In genomic region chr19:11556634-11557420, GRCh38 we compare ENCODE assay signal across 11 cellular contexts. TPM values are rescaled to one million over a fixed set of nuclear protein-coding genes. Genes with fewer than 3 reads are reported as not detected.
A peak's percentile ranks its signal among the peaks of the same experiment; 100 is the strongest.
DNase-seq lines count a peak whose midpoint lies in the region; ATAC-seq and TF ChIP-seq lines count a peak whose summit lies in the region.
"Had no signal": no experiment of that assay in that cellular context is flagged by ENCODE, and none has a peak within 500 bp of the region (broad histone marks: within the 10 kb centered on the region; RNA-seq: fewer than 3 reads in every experiment).

No MANE protein-coding gene starts in this region.

- POLR2A ChIA-PET in activated B cell treated with CpG ODN at 0.5 μM for 24 hours (lab: Charles Lee) = interaction anchor here (0.6 to 4.1 kb wide), 6 partner anchors 12 to 720 kb away, joined by 3 to 81 read pairs (median 4); no protein-coding TSS in a partner anchor

- H3K27ac Mint-ChIP-seq in activated B cell treated with CpG ODN at 0.5 μM for 24 hours = peak overlapping the region; percentile 51
- H3K27ac Mint-ChIP-seq in naive B cell = peak overlapping the region in 3 of 6 donors; percentile 54 to 91 (median 89)

- H4K20me1 ChIP-seq in DND-41 (ENCODE audit: insufficient read depth, low read length) = peaks cover 36% of the 10 kb centered on the region

- CTCF ChIA-PET in activated B cell treated with CpG ODN at 0.5 μM for 24 hours (lab: Charles Lee) = interaction anchor here (4.1 kb wide), 1 partner anchor 28 kb away, joined by 70 read pairs; no protein-coding TSS in a partner anchor

- H3K27ac ChIP-seq in DND-41 (ENCODE audit: low read length) = no peak overlapping the region
- H3K27ac ChIP-seq: brain microvascular endothelial cell had no signal

- peaks cover 38% of the 10 kb centered on the region for H3K36me3 ChIP-seq in DND-41 (ENCODE audit: insufficient read depth, low read length)

- H3K4me3 Mint-ChIP-seq in activated B cell treated with CpG ODN at 0.5 μM for 24 hours (peak overlapping the region; percentile 11), naive B cell (peak overlapping the region in 7 of 8 donors; percentile 4 to 99 (median 90))

- H2AFZ ChIP-seq in DND-41 (ENCODE audit: low read depth, low read length) = no peak overlapping the region

- intact Hi-C loops in activated B cell treated with CpG ODN at 0.5 μM for 24 hours (cut with micrococcal nuclease) = no loop called here

- no peaks in the 10 kb centered on the region for H3K27me3 ChIP-seq in DND-41 (ENCODE audit: insufficient read depth, low read length, poor library complexity)
- H3K27me3 ChIP-seq: brain microvascular endothelial cell had no signal

- H3K4me1 ChIP-seq in DND-41 (ENCODE audit: insufficient read depth, low read length) = peaks cover 31% of the 10 kb centered on the region

- peaks cover 41% of the 10 kb centered on the region for H3K36me3 Mint-ChIP-seq in activated B cell treated with CpG ODN at 0.5 μM for 24 hours (ENCODE audit: low read depth)
- no peaks in the 10 kb centered on the region for H3K36me3 Mint-ChIP-seq in naive B cell

- H3K4me1 Mint-ChIP-seq in activated B cell treated with CpG ODN at 0.5 μM for 24 hours = peaks cover 71% of the 10 kb centered on the region
- H3K4me1 Mint-ChIP-seq in naive B cell = peaks cover 53 to 72% (median 62%) of the 10 kb centered on the region in 3 donors

- H3K4me3 ChIP-seq in DND-41 (ENCODE audit: low read depth in 1 of 2, low read length in 2 of 2) = peak overlapping the region in 1 of 2 experiments; percentile 29; a peak in 1 of 4 replicates

- no peak for TF ChIP-seq CTCF in DND-41 (IDR thresholded peaks at IDR 0.05; ENCODE audit: borderline replicate concordance, extremely low read depth, low read length, poor library complexity, severe bottlenecking)
- no peak for TF ChIP-seq CTCF in activated B cell treated with CpG ODN at 0.5 μM for 24 hours (IDR thresholded peaks at IDR 0.05)

- H3K4me2 ChIP-seq in DND-41 (ENCODE audit: insufficient read depth, low read length) = peak overlapping the region; percentile 85

- H3K9ac ChIP-seq in DND-41 (ENCODE audit: low read depth, low read length) = no peak overlapping the region

- H3K9me3 Mint-ChIP-seq in activated B cell treated with CpG ODN at 0.5 μM for 24 hours = no peaks in the 10 kb centered on the region
- H3K9me3 Mint-ChIP-seq in naive B cell = no peaks in the 10 kb centered on the region

- DNase-seq in DND-41 (no peak), activated B cell treated with CpG ODN at 0.5 μM for 24 hours (no peak), naive B cell (no peak), NOMO-1 (lab: John Stamatoyannopoulos, UW; ENCODE audit: unreplicated experiment in 2 of 2) (no peak), DMS53 (lab: John Stamatoyannopoulos, UW) (no peak), HK-2 (ENCODE audit: unreplicated experiment) (no peak)
- DNase-seq: brain microvascular endothelial cell, head of caudate nucleus, nucleus accumbens had no signal

- no peaks in the 10 kb centered on the region for H3K9me3 ChIP-seq in DND-41 (ENCODE audit: insufficient read depth, low read length, severe bottlenecking)

- H3K27me3 Mint-ChIP-seq in activated B cell treated with CpG ODN at 0.5 μM for 24 hours (no peaks in the 10 kb centered on the region), naive B cell (no peaks in the 10 kb centered on the region)

- ATAC-seq in DND-41 (ENCODE audit: insufficient read depth, low read depth) (no peak), activated B cell treated with CpG ODN at 0.5 μM for 24 hours (ENCODE audit: low read depth) (no peak), naive B cell (ENCODE audit: low read depth in 2 of 2) (no peak)
- ATAC-seq: left lobe of liver had no signal

- peaks cover 44% of the 10 kb centered on the region for H3K79me2 ChIP-seq in DND-41 (ENCODE audit: insufficient read depth, low read length)

RNA-seq across cellular contexts. Expression of gene ELOF1, which starts 2.2 kb away (rescaled TPM):
- total RNA-seq in activated B cell treated with CpG ODN at 0.5 μM for 24 hours = 61.7 and 66.1 TPM in 2 replicates
- 100 to 1,000 TPM in 3 of 6 donors, 10 to 100 TPM in 3; 85.9 to 118 (median 99.2) TPM for polyA plus RNA-seq in naive B cell (ENCODE audit: low read depth in 6 of 6)

RNA-seq across cellular contexts. Expression of gene CNN1, which starts 18.2 kb away (rescaled TPM):
- not detected in 2 replicates for total RNA-seq in activated B cell treated with CpG ODN at 0.5 μM for 24 hours
- polyA plus RNA-seq in naive B cell (ENCODE audit: low read depth in 6 of 6) = under 1 TPM in 2 of 6 donors, not detected in 4; 0.65 TPM
- total RNA-seq: T-helper 1 cell treated with Interleukin-12 subunit alpha and Interleukin-12 subunit beta and Interleukin-4 antibody, amounts not matched to agents 30 ng/mL and 1 ng/mL, for 36 hours had no signal

RNA-seq across cellular contexts. Expression of gene ACP5, which starts 20.6 kb away (rescaled TPM):
- total RNA-seq in activated B cell treated with CpG ODN at 0.5 μM for 24 hours = 47.6 and 50.9 TPM in 2 replicates
- polyA plus RNA-seq in naive B cell (ENCODE audit: low read depth in 6 of 6) = 10 to 100 TPM; 17.4 to 44.2 (median 24.6) TPM

RNA-seq across cellular contexts. Expression of gene ECSIT, which starts 27.9 kb away (rescaled TPM):
- total RNA-seq in activated B cell treated with CpG ODN at 0.5 μM for 24 hours = 49.3 and 54.2 TPM in 2 replicates
- polyA plus RNA-seq in naive B cell (ENCODE audit: low read depth in 6 of 6) = 10 to 100 TPM; 29.7 to 51.2 (median 34.5) TPM

RNA-seq across cellular contexts. Expression of gene ZNF627, which starts 40.5 kb away (rescaled TPM):
- 17.0 and 17.6 TPM in 2 replicates for total RNA-seq in activated B cell treated with CpG ODN at 0.5 μM for 24 hours
- 10 to 100 TPM in 5 of 6 donors, 1 to 10 TPM in 1; 9.6 to 15.8 (median 13.3) TPM for polyA plus RNA-seq in naive B cell (ENCODE audit: low read depth in 6 of 6)
